ENCODE assay signal across 8 cellular contexts in genomic region chr1:32773018-32773763, GRCh38. TPM values are rescaled to one million over a fixed set of nuclear protein-coding genes. Genes with fewer than 3 reads are reported as not detected.
DNase-seq lines count a peak whose midpoint lies in the region; ATAC-seq, FAIRE-seq and TF ChIP-seq lines count a peak whose summit lies in the region.

No MANE protein-coding gene starts in this region.

- in situ Hi-C loops in transverse colon (cut with MboI; ENCODE audit: low pct_ligation_motif_present in 1 of 4, low pct_unique_long_range_greater_than_20kb in 1 of 4, low sequenced_read_pairs in 3 of 4): loop anchor here in 2 of 4 donors (10.0 kb wide), 1 partner anchor 58 kb away; no protein-coding TSS in a partner anchor

- peaks cover 15% of the 10 kb centered on the region for H3K36me3 ChIP-seq in SJCRH30
- peaks cover 0 to 17% (median 0%) of the 10 kb centered on the region in 4 donors for H3K36me3 ChIP-seq in transverse colon

- no peak for ATAC-seq in GM19463 (IDR thresholded peaks at IDR 0.05; ENCODE audit: unreplicated experiment)

- H3K4me3 Mint-ChIP-seq in osteocyte (ENCODE audit: unreplicated experiment): no peak overlapping the region

- intact Hi-C loops in transverse colon (cut with DNase I; ENCODE audit: low total_unique reads): loop anchor here (2.0 kb wide), 1 partner anchor 60 kb away; no protein-coding TSS in a partner anchor

- H3K4me1 Mint-ChIP-seq in osteocyte (ENCODE audit: unreplicated experiment): peaks cover 48% of the 10 kb centered on the region

- WGBS in transverse colon (ENCODE audit: low coverage in 1 of 2), 2 donors: 22% methylated on average over 9 of the region's 9 CpGs; no CpG with 5 or more reads in 1 of the 2 donors

- peak; percentile 89 for TF ChIP-seq CTCF in GM10266 (IDR thresholded peaks at IDR 0.05; ENCODE audit: control insufficient read depth, insufficient read depth, low read depth, missing control alignments)
- peak; percentile 97 for TF ChIP-seq CTCF in osteocyte (IDR thresholded peaks at IDR 0.05)
- peak; percentile 90 to 97 (median 95) for TF ChIP-seq CTCF in transverse colon (IDR thresholded peaks at IDR 0.05)

- peaks cover 27% of the 10 kb centered on the region for H3K36me3 Mint-ChIP-seq in osteocyte (ENCODE audit: unreplicated experiment)

- peaks cover 41% of the 10 kb centered on the region for H3K4me1 ChIP-seq in SJCRH30
- peaks cover 0 to 8% (median 2%) of the 10 kb centered on the region in 4 donors for H3K4me1 ChIP-seq in transverse colon

- no peak for FAIRE-seq in frontal cortex (lab: Jason Lieb, UNC)

- H3K4me3 ChIP-seq in SJCRH30: no peak overlapping the region
- no peak overlapping the region for H3K4me3 ChIP-seq in transverse colon

- no peak for TF ChIP-seq EP300 in transverse colon (IDR thresholded peaks at IDR 0.05; ENCODE audit: low read depth)

- H3K27ac ChIP-seq in SJCRH30: no peak overlapping the region
- peak overlapping the region in 2 of 4 donors; percentile 8 to 27 for H3K27ac ChIP-seq in transverse colon

- peak overlapping the region; percentile 59 for H3K27ac Mint-ChIP-seq in osteocyte (ENCODE audit: unreplicated experiment)

- no peaks in the 10 kb centered on the region for H3K27me3 Mint-ChIP-seq in osteocyte (ENCODE audit: unreplicated experiment)

- H3K9me3 Mint-ChIP-seq in osteocyte (ENCODE audit: unreplicated experiment): no peaks in the 10 kb centered on the region

- H3K27me3 ChIP-seq in SJCRH30 (no peaks in the 10 kb centered on the region), transverse colon (no peaks in the 10 kb centered on the region)

- DNase-seq in GM10266 (ENCODE audit: extremely low spot score) (peak; percentile 88), M059J (ENCODE audit: low read depth) (peak; percentile 75), SJCRH30 (peak; percentile 64 to 71), activated gamma-delta T cell (lab: John Stamatoyannopoulos, UW) (peak; percentile 51), frontal cortex (ENCODE audit: low spot score in 2 of 2) (peak; percentile 74 to 85), osteocyte (ENCODE audit: extremely low spot score, unreplicated experiment) (peak; percentile 91), transverse colon (peak; percentile 89)

- H3K9me3 ChIP-seq in SJCRH30 (replicated peaks) (no peaks in the 10 kb centered on the region), transverse colon (no peaks in the 10 kb centered on the region)

- TF ChIP-seq POLR2A in transverse colon (IDR thresholded peaks at IDR 0.05): no peak

RNA-seq across cellular contexts. Expression of gene YARS1, which starts 44.0 kb away (rescaled TPM):
- total RNA-seq in M059J (2014; rRNA removed; shearing (Covaris generic)): 83.6 and 87.2 TPM in 2 replicates
- total RNA-seq in SJCRH30 (2014; rRNA removed; shearing (Covaris generic)): 81.3 and 91.7 TPM in 2 replicates
- total RNA-seq in frontal cortex (42.4 TPM), osteocyte (177 and 191 TPM in 2 replicates), transverse colon (10 to 100 TPM; 23.9 to 54.5 (median 33.8) TPM)

RNA-seq across cellular contexts. Expression of gene S100PBP, which starts 44.3 kb away (rescaled TPM):
- 20.9 and 30.3 TPM in 2 replicates for total RNA-seq in M059J (2014; rRNA removed; shearing (Covaris generic))
- total RNA-seq in SJCRH30 (2014; rRNA removed; shearing (Covaris generic)): 37.1 and 42.6 TPM in 2 replicates
- 42.4 TPM for total RNA-seq in frontal cortex
- 49.8 and 54.4 TPM in 2 replicates for total RNA-seq in osteocyte
- total RNA-seq in transverse colon: 100 to 1,000 TPM in 1 of 4 donors, 10 to 100 TPM in 3; 26.2 to 257 (median 40.7) TPM
